In the genomic region with DNA sequence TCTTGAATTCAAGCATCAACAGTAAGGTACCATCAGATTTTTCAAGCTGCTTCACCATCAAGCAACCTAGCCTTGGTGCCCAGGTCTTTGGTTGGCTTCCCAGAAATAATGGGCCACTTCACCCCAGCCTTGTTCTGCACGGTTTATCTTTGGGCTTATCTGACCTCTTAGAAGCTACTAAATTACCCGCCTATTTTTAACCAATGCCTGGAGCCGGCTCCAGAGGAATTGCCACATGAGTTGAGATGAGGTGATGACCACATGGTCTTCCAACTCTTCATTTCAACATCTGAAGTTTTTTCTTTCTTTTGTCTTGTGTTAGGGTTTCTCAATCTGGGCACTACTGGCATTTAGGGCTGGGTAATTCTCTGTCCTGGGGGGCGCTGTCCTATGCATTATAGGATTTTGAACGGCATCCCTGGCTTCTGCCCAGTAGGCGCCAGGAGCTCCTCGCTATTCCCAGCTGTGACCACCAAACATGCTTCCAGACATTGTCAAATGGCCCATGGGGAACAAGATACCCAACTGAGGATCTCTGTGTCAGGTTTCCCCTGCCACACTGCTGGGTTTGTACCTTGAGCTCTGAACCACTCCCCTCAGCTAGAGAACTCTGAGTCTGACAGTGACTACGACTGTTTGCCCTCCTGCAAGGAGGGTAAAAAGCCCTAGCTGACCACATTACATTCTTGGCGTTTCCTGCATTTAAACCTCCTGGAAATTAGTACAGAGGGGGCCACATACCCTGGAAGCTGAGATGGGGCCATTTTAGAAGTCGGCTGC, we compare ENCODE assay signal across 1 cellular context.
TF ChIP-seq lines count a peak whose summit lies in the region.

No MANE protein-coding gene starts in this region.

TF ChIP-seq in H1, 55 proteins besides CTCF, POLR2A, EP300 and RAD21:
- no peak for TF ChIP-seq CEBPB (IDR thresholded peaks at IDR 0.05; ENCODE audit: low read depth, low read length)
- TF ChIP-seq, protein P1, sequence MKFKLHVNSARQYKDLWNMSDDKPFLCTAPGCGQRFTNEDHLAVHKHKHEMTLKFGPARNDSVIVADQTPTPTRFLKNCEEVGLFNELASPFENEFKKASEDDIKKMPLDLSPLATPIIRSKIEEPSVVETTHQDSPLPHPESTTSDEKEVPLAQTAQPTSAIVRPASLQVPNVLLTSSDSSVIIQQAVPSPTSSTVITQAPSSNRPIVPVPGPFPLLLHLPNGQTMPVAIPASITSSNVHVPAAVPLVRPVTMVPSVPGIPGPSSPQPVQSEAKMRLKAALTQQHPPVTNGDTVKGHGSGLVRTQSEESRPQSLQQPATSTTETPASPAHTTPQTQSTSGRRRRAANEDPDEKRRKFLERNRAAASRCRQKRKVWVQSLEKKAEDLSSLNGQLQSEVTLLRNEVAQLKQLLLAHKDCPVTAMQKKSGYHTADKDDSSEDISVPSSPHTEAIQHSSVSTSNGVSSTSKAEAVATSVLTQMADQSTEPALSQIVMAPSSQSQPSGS (IDR thresholded peaks at IDR 0.05; ENCODE audit: low read length), result no peak
- TF ChIP-seq POLR2AphosphoS5 (IDR thresholded peaks at IDR 0.05; ENCODE audit: low read depth, low read length), result no peak
- no peak for TF ChIP-seq YY1 (IDR thresholded peaks at IDR 0.05; ENCODE audit: low read depth, low read length)
- TF ChIP-seq BRCA1 (IDR thresholded peaks at IDR 0.05; ENCODE audit: low read depth, low read length), result no peak
